8 cellular contexts compared by ENCODE assay signal in genomic region chr17:75524971-75525805, GRCh38. TPM values are rescaled to one million over a fixed set of nuclear protein-coding genes. Genes with fewer than 3 reads are reported as not detected.
DNase-seq lines count a peak whose midpoint lies in the region; ATAC-seq and TF ChIP-seq lines count a peak whose summit lies in the region.

A gene with protein sequence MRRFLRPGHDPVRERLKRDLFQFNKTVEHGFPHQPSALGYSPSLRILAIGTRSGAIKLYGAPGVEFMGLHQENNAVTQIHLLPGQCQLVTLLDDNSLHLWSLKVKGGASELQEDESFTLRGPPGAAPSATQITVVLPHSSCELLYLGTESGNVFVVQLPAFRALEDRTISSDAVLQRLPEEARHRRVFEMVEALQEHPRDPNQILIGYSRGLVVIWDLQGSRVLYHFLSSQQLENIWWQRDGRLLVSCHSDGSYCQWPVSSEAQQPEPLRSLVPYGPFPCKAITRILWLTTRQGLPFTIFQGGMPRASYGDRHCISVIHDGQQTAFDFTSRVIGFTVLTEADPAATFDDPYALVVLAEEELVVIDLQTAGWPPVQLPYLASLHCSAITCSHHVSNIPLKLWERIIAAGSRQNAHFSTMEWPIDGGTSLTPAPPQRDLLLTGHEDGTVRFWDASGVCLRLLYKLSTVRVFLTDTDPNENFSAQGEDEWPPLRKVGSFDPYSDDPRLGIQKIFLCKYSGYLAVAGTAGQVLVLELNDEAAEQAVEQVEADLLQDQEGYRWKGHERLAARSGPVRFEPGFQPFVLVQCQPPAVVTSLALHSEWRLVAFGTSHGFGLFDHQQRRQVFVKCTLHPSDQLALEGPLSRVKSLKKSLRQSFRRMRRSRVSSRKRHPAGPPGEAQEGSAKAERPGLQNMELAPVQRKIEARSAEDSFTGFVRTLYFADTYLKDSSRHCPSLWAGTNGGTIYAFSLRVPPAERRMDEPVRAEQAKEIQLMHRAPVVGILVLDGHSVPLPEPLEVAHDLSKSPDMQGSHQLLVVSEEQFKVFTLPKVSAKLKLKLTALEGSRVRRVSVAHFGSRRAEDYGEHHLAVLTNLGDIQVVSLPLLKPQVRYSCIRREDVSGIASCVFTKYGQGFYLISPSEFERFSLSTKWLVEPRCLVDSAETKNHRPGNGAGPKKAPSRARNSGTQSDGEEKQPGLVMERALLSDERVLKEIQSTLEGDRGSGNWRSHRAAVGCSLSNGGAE (plus strand): TSS chr17:75525697. CDS start chr17:75543427, 17,730 bp downstream.

- peak within 1 kb of the TSS; percentile 45 to 75 (median 66) for H3K4me3 ChIP-seq in skin epidermis

- peak; percentile 19 for TF ChIP-seq POLR2A in GM10847 (IDR thresholded peaks at IDR 0.05; ENCODE audit: extremely low read depth, insufficient read length)

- intact Hi-C loops in T-helper 2 cell treated with Interferon-gamma antibody and Interleukin-4, amounts not matched to agents 100 ng/mL and 5 ng/mL, for 36 hours (cut with micrococcal nuclease), result loop anchor here (1.0 kb wide), 1 partner anchor 9 kb away; the partner anchor contains the start of gene TSEN54

- DNase-seq in NCI-H1436 treated with DMSO at 0.1 percent for 48 hours (lab: John Stamatoyannopoulos, UW) (peak; percentile 56), hippocampal formation (lab: John Stamatoyannopoulos, UW) (peak; percentile 25 to 63), GOT3 (lab: John Stamatoyannopoulos, UW) (no peak)

- H3K27ac ChIP-seq in angular gyrus (ENCODE audit: low read depth, low read length), result peak within 1 kb of the TSS; percentile 70
- H3K27ac ChIP-seq in skin epidermis, result peak within 1 kb of the TSS in 20 of 21 experiments; percentile 4 to 91 (median 83)

- peak; percentile 85 for ATAC-seq in HG02678 (IDR thresholded peaks at IDR 0.05; ENCODE audit: unreplicated experiment)

RNA-seq across cellular contexts. Expression of the gene that starts here (rescaled TPM):
- 19.1 and 20.5 TPM in 2 replicates for total RNA-seq in T-helper 2 cell treated with Interferon-gamma antibody and Interleukin-4, amounts not matched to agents 100 ng/mL and 5 ng/mL, for 36 hours
